ENCODE assay signal across 10 cellular contexts in the genomic region with DNA sequence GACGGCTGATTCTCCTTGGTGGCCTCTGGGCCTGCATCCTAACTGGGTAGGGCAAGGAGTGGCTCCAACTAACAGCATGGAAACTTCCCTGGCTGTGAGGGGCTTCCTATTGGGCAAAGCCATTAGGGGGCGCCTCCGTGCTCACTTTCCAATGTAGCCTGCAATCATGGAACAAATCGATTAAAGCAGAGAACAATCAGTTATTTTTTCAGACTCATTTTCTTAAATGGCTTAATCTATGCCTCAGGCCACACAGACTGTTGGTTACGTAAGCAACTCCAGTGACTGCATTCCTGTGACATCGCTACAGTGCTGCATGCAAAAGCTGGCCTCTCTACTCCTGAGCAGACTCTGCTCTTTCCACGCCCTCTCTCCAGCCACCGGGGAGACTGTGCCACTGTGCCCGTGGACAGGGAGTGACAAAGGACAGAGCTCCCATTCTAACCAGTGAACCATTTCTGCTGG.
A peak's percentile ranks its signal among the peaks of the same experiment; 100 is the strongest.
DNase-seq lines count a peak whose midpoint lies in the region; ATAC-seq, FAIRE-seq and TF ChIP-seq lines count a peak whose summit lies in the region.
"Had no signal": no experiment of that assay in that cellular context is flagged by ENCODE, and none has a peak within 500 bp of the region (broad histone marks: within the 10 kb centered on the region; RNA-seq: fewer than 3 reads in every experiment).

No MANE protein-coding gene starts in this region.

- H3K27ac ChIP-seq in A549, result peak overlapping the region; percentile 37 to 71; a peak in 5 of 6 replicates
- no peak overlapping the region for H3K27ac ChIP-seq in right cardiac atrium (ENCODE audit: low read length)
- H3K27ac ChIP-seq: colonic mucosa had no signal

- DNase-seq in A549 (ENCODE audit: low read depth in 1 of 2, low spot score in 1 of 2) (peak in 1 of 2 experiments; percentile 36), GM10266 (ENCODE audit: extremely low spot score) (no peak), adipocyte (ENCODE audit: low read depth) (peak; percentile 73), right cardiac atrium (peak in 2 of 3 donors; percentile 9 to 53), KG1 (lab: John Stamatoyannopoulos, UW) (no peak), COLO668 (lab: John Stamatoyannopoulos, UW; ENCODE audit: unreplicated experiment) (no peak), GM13976 (ENCODE audit: low spot score) (no peak), DMS79 treated with DMSO at 0.1 percent for 48 hours (lab: John Stamatoyannopoulos, UW) (no peak)
- DNase-seq: activated CD4-positive, alpha-beta T cell treated with anti-CD3 and anti-CD28 coated beads, Interleukin-2, amount 50 U/mL, for 48 hours; colonic mucosa had no signal

- no peak for TF ChIP-seq POLR2A in A549 (IDR thresholded peaks at IDR 0.05; ENCODE audit: low read length)

- POLR2A ChIA-PET in A549 (lab: Yijun Ruan, JAX), result no interaction called here

- H3K9me3 ChIP-seq in A549 (no peaks in the 10 kb centered on the region), adipocyte (ENCODE audit: control insufficient read depth, low read length) (no peaks in the 10 kb centered on the region), right cardiac atrium (ENCODE audit: control insufficient read depth, low read length) (no peaks in the 10 kb centered on the region)
- H3K9me3 ChIP-seq: colonic mucosa had no signal

- H3K36me3 ChIP-seq in adipocyte (ENCODE audit: control insufficient read depth, insufficient read depth, low read length, severe bottlenecking), result no peaks in the 10 kb centered on the region
- H3K36me3 ChIP-seq: colonic mucosa had no signal

- H3K9ac ChIP-seq in adipocyte (ENCODE audit: low read length), result no peak overlapping the region

- H3K4me2 ChIP-seq in A549, result peak overlapping the region; percentile 63

- 24% methylated on average over 9 of the region's 9 CpGs for WGBS in A549 (ENCODE audit: missing lambda C conversion rate)
- 55% methylated on average over 9 of the region's 9 CpGs for WGBS in right cardiac atrium

- in situ Hi-C loops in GM13976 (cut with MboI; ENCODE audit: low sequenced_read_pairs, unreplicated experiment), result no loop called here

- TF ChIP-seq CTCF in A549 (IDR thresholded peaks at IDR 0.05), result peak; percentile 25; the same call in 2 of the 3 replicates
- TF ChIP-seq CTCF in GM10266 (IDR thresholded peaks at IDR 0.05; ENCODE audit: control insufficient read depth, insufficient read depth, low read depth, missing control alignments), result peak; percentile 7
- TF ChIP-seq CTCF in GM13976 (IDR thresholded peaks at IDR 0.05; ENCODE audit: borderline replicate concordance, control extremely low read depth, extremely low read depth, insufficient read depth, missing control alignments), result no peak

- intact Hi-C loops in right cardiac atrium (cut with DNase I), result no loop called here

- peak in 1 of 2 experiments; percentile 28; a peak in 1 of 5 replicates for TF ChIP-seq RAD21 in A549 (conservative IDR thresholded peaks at IDR 0.05 in 1 of 2, IDR thresholded peaks at IDR 0.05 in 1 of 2)

- no peak overlapping the region for H3K4me3 ChIP-seq in A549
- H3K4me3 ChIP-seq in adipocyte (ENCODE audit: low read length), result no peak overlapping the region
- H3K4me3 ChIP-seq in right cardiac atrium (ENCODE audit: low read length), result no peak overlapping the region
- H3K4me3 ChIP-seq: colonic mucosa had no signal

- ATAC-seq in A549 (peak; percentile 82 to 90), right cardiac atrium (peak in 1 of 2 donors; percentile 82)

- H3K4me1 ChIP-seq in A549 (peaks cover 36% of the 10 kb centered on the region), adipocyte (ENCODE audit: control insufficient read depth, insufficient read depth, low read length) (peaks cover 17% of the 10 kb centered on the region), right cardiac atrium (ENCODE audit: control insufficient read depth, insufficient read depth, low read length) (peaks cover 2% of the 10 kb centered on the region)
- H3K4me1 ChIP-seq: colonic mucosa had no signal

- FAIRE-seq in A549 (lab: Jason Lieb, UNC), result peak; percentile 80

- no peaks in the 10 kb centered on the region for H3K27me3 ChIP-seq in adipocyte (replicated peaks; ENCODE audit: control insufficient read depth, insufficient read depth, low read length)
- H3K27me3 ChIP-seq in right cardiac atrium (ENCODE audit: control insufficient read depth, insufficient read depth), result no peaks in the 10 kb centered on the region
- H3K27me3 ChIP-seq: colonic mucosa had no signal

- CTCF ChIA-PET in A549 (lab: Yijun Ruan, JAX), result interaction anchor here (0.9 to 1.8 kb wide), 5 partner anchors 9 to 372 kb away, joined by 3 to 5 read pairs (median 4); no protein-coding TSS in a partner anchor

- TF ChIP-seq EP300 in A549 (IDR thresholded peaks at IDR 0.05), result no peak

TF ChIP-seq in A549, 52 proteins besides CTCF, POLR2A, EP300 and RAD21:
- peak; percentile 39 to 61; a peak in 3 of 4 replicates for TF ChIP-seq CEBPB (IDR thresholded peaks at IDR 0.05)
- no peak for TF ChIP-seq FOSB (CRISPR knock-in tag; IDR thresholded peaks at IDR 0.05)
TF ChIP-seq in A549: peak in this region for 1.

Comparison
In these comparisons a context has a peak if more than half of its experiments do, and no peak if none do; other contexts are left out.
1. DNase-seq: peak in adipocyte (single experiment) and right cardiac atrium (2 of 3); none in GM10266 (single experiment), KG1 (single experiment), COLO668 (single experiment), GM13976 (single experiment) and DMS79 treated with DMSO at 0.1 percent for 48 hours (single experiment).